24 cellular contexts compared by ENCODE assay signal in genomic region chr20:32404017-32404416, GRCh38. TPM values are rescaled to one million over a fixed set of nuclear protein-coding genes. Genes with fewer than 3 reads are reported as not detected.
A peak's percentile ranks its signal among the peaks of the same experiment; 100 is the strongest.
DNase-seq lines count a peak whose midpoint lies in the region; ATAC-seq and TF ChIP-seq lines count a peak whose summit lies in the region.
"Had no signal": no experiment of that assay in that cellular context is flagged by ENCODE, and none has a peak within 500 bp of the region (broad histone marks: within the 10 kb centered on the region; RNA-seq: fewer than 3 reads in every experiment).

No MANE protein-coding gene starts in this region.

- H3K27me3 Mint-ChIP-seq in activated naive CD8-positive, alpha-beta T cell, result no peaks in the 10 kb centered on the region
- H3K27me3 Mint-ChIP-seq in activated naive CD8-positive, alpha-beta T cell treated with anti-CD3 and anti-CD28 coated beads for 36 hours, result no peaks in the 10 kb centered on the region
- H3K27me3 Mint-ChIP-seq in T-helper 17 cell, result no peaks in the 10 kb centered on the region
- no peaks in the 10 kb centered on the region for H3K27me3 Mint-ChIP-seq in nephron (ENCODE audit: low read depth)

- no peaks in the 10 kb centered on the region for H3K9me3 Mint-ChIP-seq in activated naive CD8-positive, alpha-beta T cell (ENCODE audit: low read depth)
- no peaks in the 10 kb centered on the region for H3K9me3 Mint-ChIP-seq in activated naive CD8-positive, alpha-beta T cell treated with anti-CD3 and anti-CD28 coated beads for 36 hours
- H3K9me3 Mint-ChIP-seq in nephron, result no peaks in the 10 kb centered on the region

- no peaks in the 10 kb centered on the region for H3K9me3 ChIP-seq in T-helper 17 cell (ENCODE audit: control insufficient read depth, low read length, poor library complexity, severe bottlenecking)
- H3K9me3 ChIP-seq: BE2C, MG63, SJSA1 had no signal

- TF ChIP-seq CTCF in nephron (IDR thresholded peaks at IDR 0.05; ENCODE audit: unreplicated experiment in 3 of 3), result no peak

- TF ChIP-seq POLR2A in erythroblast (IDR thresholded peaks at IDR 0.05; ENCODE audit: low read length), result peak; percentile 37

- H3K36me3 Mint-ChIP-seq in activated naive CD8-positive, alpha-beta T cell, result peaks cover 26% of the 10 kb centered on the region
- H3K36me3 Mint-ChIP-seq in activated naive CD8-positive, alpha-beta T cell treated with anti-CD3 and anti-CD28 coated beads for 36 hours, result peaks cover 49% of the 10 kb centered on the region
- H3K36me3 Mint-ChIP-seq in T-helper 17 cell (ENCODE audit: low read depth) (peaks cover 2% of the 10 kb centered on the region), nephron (ENCODE audit: low read depth) (peaks cover 34% of the 10 kb centered on the region)

- no peak for DNase-seq in activated naive CD8-positive, alpha-beta T cell treated with anti-CD3 and anti-CD28 coated beads for 36 hours
- DNase-seq in T-helper 17 cell (no peak), erythroblast (lab: John Stamatoyannopoulos, UW) (peak; percentile 73 to 85), NCI-H2227 (lab: John Stamatoyannopoulos, UW; ENCODE audit: unreplicated experiment) (no peak)
- DNase-seq in stimulated activated naive CD4-positive, alpha-beta T cell treated with Interleukin-2 at 50 U/mL for 16 hours (lab: John Stamatoyannopoulos, UW), result no peak
- DNase-seq: 8988T, ACHN, BE2C, COR-L47, DMS53, HCEC 1CT, KBM-7, MG63, NCI-H1105 treated with DMSO at 0.1 percent for 48 hours, NCI-H146, NCI-H1930, NCI-H446 treated with DMSO at 0.1 percent for 48 hours, NCI-H526 treated with DMSO at 0.1 percent for 48 hours, Right ventricle myocardium superior, RPMI8226 had no signal

- H3K4me3 Mint-ChIP-seq in activated naive CD8-positive, alpha-beta T cell, result no peak overlapping the region
- no peak overlapping the region for H3K4me3 Mint-ChIP-seq in activated naive CD8-positive, alpha-beta T cell treated with anti-CD3 and anti-CD28 coated beads for 36 hours
- H3K4me3 Mint-ChIP-seq in T-helper 17 cell (no peak overlapping the region), nephron (no peak overlapping the region)

- peaks cover 71% of the 10 kb centered on the region for H3K4me1 Mint-ChIP-seq in activated naive CD8-positive, alpha-beta T cell (ENCODE audit: low read depth)
- peaks cover 50% of the 10 kb centered on the region for H3K4me1 Mint-ChIP-seq in activated naive CD8-positive, alpha-beta T cell treated with anti-CD3 and anti-CD28 coated beads for 36 hours
- peaks cover 41% of the 10 kb centered on the region for H3K4me1 Mint-ChIP-seq in T-helper 17 cell
- H3K4me1 Mint-ChIP-seq in nephron, result no peaks in the 10 kb centered on the region

- ATAC-seq in T-helper 17 cell (no peak), GM18868 (IDR thresholded peaks at IDR 0.05; ENCODE audit: unreplicated experiment) (no peak)

- peak overlapping the region; percentile 1 for H3K27ac Mint-ChIP-seq in activated naive CD8-positive, alpha-beta T cell
- H3K27ac Mint-ChIP-seq in activated naive CD8-positive, alpha-beta T cell treated with anti-CD3 and anti-CD28 coated beads for 36 hours, result no peak overlapping the region
- H3K27ac Mint-ChIP-seq in T-helper 17 cell, result peak overlapping the region; percentile 82
- peak overlapping the region in 2 of 3 experiments; percentile 1 to 4 for H3K27ac Mint-ChIP-seq in nephron

RNA-seq across cellular contexts. Expression of gene ASXL1, which starts 45.9 kb away (rescaled TPM):
- total RNA-seq in activated naive CD8-positive, alpha-beta T cell treated with anti-CD3 and anti-CD28 coated beads for 36 hours, result 100 to 1,000 TPM in 1 of 2 experiments, 10 to 100 TPM in 1; 97.5 to 100 TPM
- 100 to 1,000 TPM; 198 to 207 TPM for total RNA-seq in T-helper 17 cell

Comparison
In these comparisons a context has a peak if more than half of its experiments do, and no peak if none do; other contexts are left out.
1. DNase-seq: peak in erythroblast (2 of 2); none in activated naive CD8-positive, alpha-beta T cell treated with anti-CD3 and anti-CD28 coated beads for 36 hours (single experiment), T-helper 17 cell (0 of 3), stimulated activated naive CD4-positive, alpha-beta T cell treated with Interleukin-2 at 50 U/mL for 16 hours (single experiment) and NCI-H2227 (single experiment).